18 cellular contexts compared by ENCODE assay signal in the genomic region with DNA sequence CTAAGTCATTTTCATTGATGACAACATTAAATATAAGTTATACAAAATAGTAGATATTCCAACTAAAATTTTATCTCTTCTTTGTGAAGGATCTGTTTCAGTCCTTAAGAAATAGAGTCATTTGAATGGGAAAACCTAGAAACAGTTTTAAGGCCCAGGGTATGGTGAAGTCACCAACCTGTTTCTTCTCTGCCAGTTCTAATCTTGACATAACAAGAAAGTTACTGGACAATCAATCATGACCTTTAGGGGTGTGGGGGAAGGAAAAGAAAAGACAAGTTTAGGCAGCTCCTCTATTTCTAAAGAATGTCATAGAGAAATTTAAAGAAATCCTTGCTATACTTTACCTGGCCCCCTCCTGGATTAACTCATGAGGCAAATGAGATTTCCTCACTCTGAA.
"Had no signal": no experiment of that assay in that cellular context is flagged by ENCODE, and none has a peak within 500 bp of the region (broad histone marks: within the 10 kb centered on the region; RNA-seq: fewer than 3 reads in every experiment).

No MANE protein-coding gene starts in this region.

- H3K27ac Mint-ChIP-seq: activated B cell treated with CpG ODN at 0.5 μM for 24 hours; activated CD4-positive, alpha-beta memory T cell treated with anti-CD3 and anti-CD28 coated beads, Interleukin-2, amount 10 ng/mL, durations not matched to agents 7 days and 5 days; activated CD8-positive, alpha-beta memory T cell treated with anti-CD3 and anti-CD28 coated beads, Interleukin-2, amount 10 ng/mL, durations not matched to agents 7 days and 5 days; activated naive CD4-positive, alpha-beta T cell treated with anti-CD3 and anti-CD28 coated beads for 36 hours; naive B cell; stimulated activated effector memory CD8-positive, alpha-beta T cell treated with anti-CD3 and anti-CD28 coated beads, Interleukin-12 subunit alpha, Interleukin-12 subunit beta, amount 100 ng/mL, for 72 hours; T-cell had no signal

- DNase-seq: activated B cell treated with CpG ODN at 0.5 μM for 24 hours; activated CD4-positive, alpha-beta memory T cell treated with anti-CD3 and anti-CD28 coated beads, Interleukin-2, amount 10 ng/mL, durations not matched to agents 7 days and 5 days; activated CD4-positive, alpha-beta T cell treated with anti-CD3 and anti-CD28 coated beads for 4 hours; activated CD8-positive, alpha-beta memory T cell treated with anti-CD3 and anti-CD28 coated beads, Interleukin-2, amount 10 ng/mL, durations not matched to agents 7 days and 5 days; activated naive CD4-positive, alpha-beta T cell treated with anti-CD3 and anti-CD28 coated beads for 36 hours; aorta; brain microvascular endothelial cell; effector CD4-positive, alpha-beta T cell; esophagus squamous epithelium; kidney; left lung; mucosa of descending colon; naive B cell; pancreas; right lobe of liver; stimulated activated CD4-positive, alpha-beta T cell treated with anti-CD3 and anti-CD28 coated beads, Interleukin-4, amount 100 ng/mL, for 24 hours; T-cell had no signal

- H3K4me3 Mint-ChIP-seq: activated B cell treated with CpG ODN at 0.5 μM for 24 hours; activated CD4-positive, alpha-beta memory T cell treated with anti-CD3 and anti-CD28 coated beads, Interleukin-2, amount 10 ng/mL, durations not matched to agents 7 days and 5 days; activated CD8-positive, alpha-beta memory T cell treated with anti-CD3 and anti-CD28 coated beads, Interleukin-2, amount 10 ng/mL, durations not matched to agents 7 days and 5 days; activated naive CD4-positive, alpha-beta T cell treated with anti-CD3 and anti-CD28 coated beads for 36 hours; naive B cell; stimulated activated effector memory CD8-positive, alpha-beta T cell treated with anti-CD3 and anti-CD28 coated beads, Interleukin-12 subunit alpha, Interleukin-12 subunit beta, amount 100 ng/mL, for 72 hours; T-cell had no signal

- H3K4me1 Mint-ChIP-seq: activated B cell treated with CpG ODN at 0.5 μM for 24 hours; activated CD4-positive, alpha-beta memory T cell treated with anti-CD3 and anti-CD28 coated beads, Interleukin-2, amount 10 ng/mL, durations not matched to agents 7 days and 5 days; activated CD8-positive, alpha-beta memory T cell treated with anti-CD3 and anti-CD28 coated beads, Interleukin-2, amount 10 ng/mL, durations not matched to agents 7 days and 5 days; naive B cell; stimulated activated effector memory CD8-positive, alpha-beta T cell treated with anti-CD3 and anti-CD28 coated beads, Interleukin-12 subunit alpha, Interleukin-12 subunit beta, amount 100 ng/mL, for 72 hours; T-cell had no signal

- H3K9me3 Mint-ChIP-seq: activated B cell treated with CpG ODN at 0.5 μM for 24 hours; activated CD4-positive, alpha-beta memory T cell treated with anti-CD3 and anti-CD28 coated beads, Interleukin-2, amount 10 ng/mL, durations not matched to agents 7 days and 5 days; activated naive CD4-positive, alpha-beta T cell treated with anti-CD3 and anti-CD28 coated beads for 36 hours; stimulated activated effector memory CD8-positive, alpha-beta T cell treated with anti-CD3 and anti-CD28 coated beads, Interleukin-12 subunit alpha, Interleukin-12 subunit beta, amount 100 ng/mL, for 72 hours; T-cell had no signal

- H3K36me3 ChIP-seq: brain microvascular endothelial cell, esophagus squamous epithelium, left lung, pancreas, right lobe of liver had no signal

- H3K27me3 ChIP-seq: brain microvascular endothelial cell, left lung, pancreas, right lobe of liver had no signal

- H3K9me3 ChIP-seq: esophagus squamous epithelium, left lung, mucosa of descending colon, pancreas, right lobe of liver had no signal

- H3K4me1 ChIP-seq: esophagus squamous epithelium, left lung, pancreas, right lobe of liver had no signal

- H3K27me3 Mint-ChIP-seq: activated B cell treated with CpG ODN at 0.5 μM for 24 hours; activated CD4-positive, alpha-beta memory T cell treated with anti-CD3 and anti-CD28 coated beads, Interleukin-2, amount 10 ng/mL, durations not matched to agents 7 days and 5 days; activated CD8-positive, alpha-beta memory T cell treated with anti-CD3 and anti-CD28 coated beads, Interleukin-2, amount 10 ng/mL, durations not matched to agents 7 days and 5 days; naive B cell had no signal

- H3K4me3 ChIP-seq: esophagus squamous epithelium, left lung, mucosa of descending colon, pancreas, right lobe of liver had no signal

- H3K36me3 Mint-ChIP-seq: activated CD8-positive, alpha-beta memory T cell treated with anti-CD3 and anti-CD28 coated beads, Interleukin-2, amount 10 ng/mL, durations not matched to agents 7 days and 5 days; stimulated activated effector memory CD8-positive, alpha-beta T cell treated with anti-CD3 and anti-CD28 coated beads, Interleukin-12 subunit alpha, Interleukin-12 subunit beta, amount 100 ng/mL, for 72 hours had no signal

- H3K27ac ChIP-seq: brain microvascular endothelial cell, esophagus squamous epithelium, left lung, pancreas, right lobe of liver had no signal
